Comparison of ENCODE assay signal across 17 cellular contexts in the genomic region with DNA sequence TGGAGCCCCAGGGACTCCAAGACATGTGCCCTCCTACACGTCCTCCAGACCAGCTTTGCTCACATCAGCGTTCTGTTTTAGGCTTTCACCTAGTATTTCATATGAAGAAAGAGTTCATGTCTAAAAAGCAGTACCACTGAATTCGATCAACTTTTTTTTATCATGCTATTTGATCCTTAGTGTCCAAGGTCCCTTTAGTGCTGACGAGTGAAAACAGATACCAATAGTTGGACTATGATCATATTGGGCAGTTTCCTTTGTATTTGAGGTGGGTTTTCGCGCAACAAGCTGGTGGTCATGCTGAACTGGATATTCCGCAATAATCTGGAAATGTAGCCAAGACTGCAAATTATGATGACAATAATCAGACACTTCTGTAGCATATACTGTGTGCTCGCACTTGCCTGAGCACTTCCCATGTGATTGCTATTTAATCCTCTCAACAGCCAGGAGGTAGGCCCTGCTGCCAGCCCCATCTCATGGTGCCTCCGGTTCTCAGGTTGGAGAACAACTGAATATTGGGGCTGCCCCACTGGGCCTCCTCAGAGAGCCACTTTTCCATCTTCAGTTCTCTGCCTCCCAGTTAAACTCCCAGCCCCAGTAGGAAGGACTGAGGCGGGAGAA.
DNase-seq lines count a peak whose midpoint lies in the region; ATAC-seq and TF ChIP-seq lines count a peak whose summit lies in the region.
"Had no signal": no experiment of that assay in that cellular context is flagged by ENCODE, and none has a peak within 500 bp of the region (broad histone marks: within the 10 kb centered on the region; RNA-seq: fewer than 3 reads in every experiment).

No MANE protein-coding gene starts in this region.

- H3K9me3 Mint-ChIP-seq in nephron, result no peaks in the 10 kb centered on the region
- H3K9me3 Mint-ChIP-seq in type B pancreatic cell, result no peaks in the 10 kb centered on the region
- H3K9me3 Mint-ChIP-seq in T-cell, result no peaks in the 10 kb centered on the region
- H3K9me3 Mint-ChIP-seq: CD8-positive, alpha-beta memory T cell had no signal

- no peak for DNase-seq in heart left ventricle
- DNase-seq in cardiac septum (ENCODE audit: low spot score), result no peak
- DNase-seq in right cardiac atrium, result no peak
- no peak for DNase-seq in body of pancreas
- DNase-seq in type B pancreatic cell (ENCODE audit: extremely low spot score, unreplicated experiment), result no peak
- DNase-seq in T-cell, result no peak
- DNase-seq: 8988T; AML-193; Caco-2; CD8-positive, alpha-beta memory T cell; DND-41; GDM1; HCEC 1CT had no signal

- POLR2A ChIA-PET in T-cell (lab: Charles Lee), result no interaction called here

- H3K27ac Mint-ChIP-seq in nephron (peak overlapping the region in 2 of 3 experiments; percentile 61 to 72), type B pancreatic cell (no peak overlapping the region), T-cell (no peak overlapping the region)
- H3K27ac Mint-ChIP-seq: CD8-positive, alpha-beta memory T cell had no signal

- TF ChIP-seq POLR2A in heart left ventricle (IDR thresholded peaks at IDR 0.05) (no peak), body of pancreas (IDR thresholded peaks at IDR 0.05) (no peak)

- peak in 2 of 4 donors; percentile 2 to 41 for ATAC-seq in heart left ventricle
- peak in 1 of 2 donors; percentile 28 for ATAC-seq in right cardiac atrium
- no peak for ATAC-seq in body of pancreas
- no peak for ATAC-seq in T-cell (replicated peaks in 1 of 4)

- H3K9me3 ChIP-seq in heart left ventricle (no peaks in the 10 kb centered on the region), right cardiac atrium (ENCODE audit: control insufficient read depth, low read length) (no peaks in the 10 kb centered on the region), skeletal muscle tissue (ENCODE audit: control insufficient read depth in 3 of 3, low read length in 3 of 3) (no peaks in the 10 kb centered on the region), body of pancreas (no peaks in the 10 kb centered on the region)
- H3K9me3 ChIP-seq: BLaER1, Caco-2 had no signal

- H3K27me3 Mint-ChIP-seq in nephron (ENCODE audit: low read depth), result no peaks in the 10 kb centered on the region
- no peaks in the 10 kb centered on the region for H3K27me3 Mint-ChIP-seq in type B pancreatic cell
- peaks cover 4 to 10% of the 10 kb centered on the region in 2 donors for H3K27me3 Mint-ChIP-seq in T-cell

- peak overlapping the region in 11 of 12 donors; percentile 48 to 83 (median 74) for H3K27ac ChIP-seq in heart left ventricle
- H3K27ac ChIP-seq in right cardiac atrium (ENCODE audit: low read length), result peak overlapping the region; percentile 71
- peak overlapping the region; percentile 77 for H3K27ac ChIP-seq in skeletal muscle tissue (ENCODE audit: low read depth, low read length)
- H3K27ac ChIP-seq in body of pancreas, result no peak overlapping the region
- H3K27ac ChIP-seq: BLaER1, HL-60 had no signal

- no peak overlapping the region for H3K9ac ChIP-seq in skeletal muscle tissue (ENCODE audit: low read depth in 1 of 3, low read length in 3 of 3)
- H3K9ac ChIP-seq: BLaER1 had no signal

- H3K4me3 Mint-ChIP-seq in nephron (no peak overlapping the region), type B pancreatic cell (no peak overlapping the region), T-cell (no peak overlapping the region)
- H3K4me3 Mint-ChIP-seq: CD8-positive, alpha-beta memory T cell had no signal

- H3K27me3 ChIP-seq in heart left ventricle, result no peaks in the 10 kb centered on the region
- H3K27me3 ChIP-seq in right cardiac atrium (ENCODE audit: control insufficient read depth, insufficient read depth), result no peaks in the 10 kb centered on the region
- no peaks in the 10 kb centered on the region for H3K27me3 ChIP-seq in skeletal muscle tissue (ENCODE audit: control insufficient read depth in 3 of 3, insufficient read depth in 3 of 3, low read length in 3 of 3)
- no peaks in the 10 kb centered on the region for H3K27me3 ChIP-seq in body of pancreas
- H3K27me3 ChIP-seq: BLaER1 had no signal

- H3K36me3 Mint-ChIP-seq in nephron (ENCODE audit: low read depth) (no peaks in the 10 kb centered on the region), type B pancreatic cell (no peaks in the 10 kb centered on the region), T-cell (no peaks in the 10 kb centered on the region)

- peaks cover 0 to 83% (median 39%) of the 10 kb centered on the region in 12 donors for H3K4me1 ChIP-seq in heart left ventricle
- H3K4me1 ChIP-seq in right cardiac atrium (ENCODE audit: control insufficient read depth, insufficient read depth, low read length), result peaks cover 9% of the 10 kb centered on the region
- peaks cover 20 to 34% (median 33%) of the 10 kb centered on the region in 3 donors for H3K4me1 ChIP-seq in skeletal muscle tissue (ENCODE audit: control insufficient read depth in 3 of 3, insufficient read depth in 3 of 3, low read length in 3 of 3)
- no peaks in the 10 kb centered on the region for H3K4me1 ChIP-seq in body of pancreas
- H3K4me1 ChIP-seq: BLaER1 had no signal

- 69 to 73% (median 71%) methylated on average over 10 of the region's 10 CpGs for WGBS in heart left ventricle, 4 donors
- 77% methylated on average over 10 of the region's 10 CpGs for WGBS in right cardiac atrium
- 90 to 91% methylated on average over 10 of the region's 10 CpGs for WGBS in body of pancreas, 2 donors

- H3K4me1 Mint-ChIP-seq in nephron (peaks cover 23% of the 10 kb centered on the region), type B pancreatic cell (ENCODE audit: unreplicated experiment) (peaks cover 7% of the 10 kb centered on the region), T-cell (no peaks in the 10 kb centered on the region)
- H3K4me1 Mint-ChIP-seq: CD8-positive, alpha-beta memory T cell had no signal

- H3K4me3 ChIP-seq in heart left ventricle, result no peak overlapping the region
- no peak overlapping the region for H3K4me3 ChIP-seq in right cardiac atrium (ENCODE audit: low read length)
- peak overlapping the region in 1 of 3 donors; percentile 35 for H3K4me3 ChIP-seq in skeletal muscle tissue (ENCODE audit: low read length in 3 of 3)
- no peak overlapping the region for H3K4me3 ChIP-seq in body of pancreas
- H3K4me3 ChIP-seq: BLaER1 had no signal

- H3K36me3 ChIP-seq in heart left ventricle (no peaks in the 10 kb centered on the region), skeletal muscle tissue (ENCODE audit: control insufficient read depth in 3 of 3, insufficient read depth in 3 of 3, low read length in 3 of 3) (no peaks in the 10 kb centered on the region), body of pancreas (replicated peaks in 1 of 2; ENCODE audit: insufficient read depth in 1 of 2, low read depth in 2 of 2) (no peaks in the 10 kb centered on the region)
- H3K36me3 ChIP-seq: BLaER1 had no signal

- CTCF ChIA-PET in T-cell (lab: Charles Lee), result no interaction called here

- TF ChIP-seq CTCF in heart left ventricle (IDR thresholded peaks at IDR 0.05) (no peak), nephron (IDR thresholded peaks at IDR 0.05; ENCODE audit: unreplicated experiment in 3 of 3) (no peak), body of pancreas (IDR thresholded peaks at IDR 0.05) (no peak), type B pancreatic cell (conservative IDR thresholded peaks at IDR 0.05) (no peak)

- intact Hi-C loops in heart left ventricle (cut with DNase I) (no loop called here), cardiac septum (cut with DNase I) (no loop called here), right cardiac atrium (cut with DNase I) (no loop called here), body of pancreas (cut with DNase I) (no loop called here)

Comparison
In these comparisons a context has a peak if more than half of its experiments do, and no peak if none do; other contexts are left out.
1. H3K27ac ChIP-seq: peak in heart left ventricle (11 of 12), right cardiac atrium (single experiment) and skeletal muscle tissue (single experiment); none in body of pancreas (0 of 4).
2. H3K27ac Mint-ChIP-seq: peak in nephron (2 of 3); none in type B pancreatic cell (single experiment) and T-cell (0 of 2).